8 cellular contexts compared by ENCODE assay signal in the genomic region with DNA sequence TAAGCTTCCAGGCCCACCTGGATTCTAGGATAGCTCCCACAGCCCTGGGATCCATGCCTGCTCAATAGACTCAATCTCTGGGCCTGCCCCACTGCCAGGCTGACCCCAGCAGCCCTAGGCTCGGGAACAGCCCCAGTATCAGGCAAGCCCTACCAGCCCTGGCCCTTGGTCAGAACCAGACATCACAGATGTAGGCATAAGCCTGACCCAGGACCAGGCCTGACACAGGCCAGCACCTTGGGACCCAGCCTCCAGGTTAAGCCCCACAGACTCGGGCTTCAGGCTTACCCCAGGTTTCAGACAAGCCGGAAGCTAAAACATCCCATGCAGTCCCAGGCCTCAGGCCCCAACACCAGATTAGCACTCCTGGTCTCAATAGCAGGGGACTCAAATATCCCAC.
"Had no signal": no experiment of that assay in that cellular context is flagged by ENCODE, and none has a peak within 500 bp of the region (broad histone marks: within the 10 kb centered on the region; RNA-seq: fewer than 3 reads in every experiment).

No MANE protein-coding gene starts in this region.

- H2AFZ ChIP-seq: GM23248 had no signal

- DNase-seq: GM23248, GOT3, H9, HCEC 1CT, KBM-7 had no signal

- H3K4me3 ChIP-seq: GM23248 had no signal

- H3K9ac ChIP-seq: GM23248 had no signal

- FAIRE-seq: H54, HepG2 had no signal

- ATAC-seq: HepG2 had no signal

- H3K27ac ChIP-seq: GM23248, HL-60 had no signal
